14 cellular contexts compared by ENCODE assay signal in genomic region chr13:36357231-36357630, GRCh38. TPM values are rescaled to one million over a fixed set of nuclear protein-coding genes. Genes with fewer than 3 reads are reported as not detected.
"Had no signal": no experiment of that assay in that cellular context is flagged by ENCODE, and none has a peak within 500 bp of the region (broad histone marks: within the 10 kb centered on the region; RNA-seq: fewer than 3 reads in every experiment).

No MANE protein-coding gene starts in this region.

- H3K36me3 Mint-ChIP-seq: activated CD4-positive, alpha-beta memory T cell treated with anti-CD3 and anti-CD28 coated beads for 36 hours had no signal

- H3K27ac Mint-ChIP-seq: activated CD4-positive, alpha-beta memory T cell treated with anti-CD3 and anti-CD28 coated beads for 36 hours; activated CD4-positive, alpha-beta T cell treated with anti-CD3 and anti-CD28 coated beads for 36 hours; activated T-cell treated with anti-CD3 and anti-CD28 coated beads, Interleukin-2, amount 50 U/mL, for 24 hours; stimulated activated naive CD8-positive, alpha-beta T cell treated with anti-CD3 and anti-CD28 coated beads, Interleukin-15, Interleukin-2, amounts not matched to agents 100 ng/mL and 50 ng/mL, for 24 hours; T-helper 17 cell had no signal

- H3K27me3 ChIP-seq: adrenal gland, right lobe of liver, spleen had no signal

- H3K9me3 ChIP-seq: adrenal gland, right lobe of liver, spleen, thoracic aorta had no signal

- H3K4me3 ChIP-seq: adrenal gland, right lobe of liver, spleen, thoracic aorta had no signal

- H3K36me3 ChIP-seq: adrenal gland, right lobe of liver, spleen, thoracic aorta had no signal

- H3K4me3 Mint-ChIP-seq: activated CD4-positive, alpha-beta memory T cell treated with anti-CD3 and anti-CD28 coated beads for 36 hours; activated CD4-positive, alpha-beta T cell treated with anti-CD3 and anti-CD28 coated beads for 36 hours; activated T-cell treated with anti-CD3 and anti-CD28 coated beads, Interleukin-2, amount 50 U/mL, for 24 hours; stimulated activated naive CD8-positive, alpha-beta T cell treated with anti-CD3 and anti-CD28 coated beads, Interleukin-15, Interleukin-2, amounts not matched to agents 100 ng/mL and 50 ng/mL, for 24 hours; T-helper 17 cell had no signal

- H3K27ac ChIP-seq: spleen had no signal

- ATAC-seq: activated CD4-positive, alpha-beta T cell treated with anti-CD3 and anti-CD28 coated beads for 36 hours; left colon; T-helper 17 cell had no signal

- H3K4me1 ChIP-seq: spleen had no signal

- DNase-seq: activated CD4-positive, alpha-beta memory T cell treated with anti-CD3 and anti-CD28 coated beads for 36 hours; activated CD4-positive, alpha-beta T cell treated with anti-CD3 and anti-CD28 coated beads for 36 hours; activated effector memory CD4-positive, alpha-beta T cell treated with Interleukin-2 at 50 U/mL for 16 hours; activated naive CD4-positive, alpha-beta T cell treated with anti-CD3 and anti-CD28 coated beads, Interleukin-2, amount 50 U/mL, for 16 hours; activated T-cell treated with anti-CD3 and anti-CD28 coated beads, Interleukin-2, amount 50 U/mL, for 24 hours; central memory CD4-positive, alpha-beta T cell; effector memory CD4-positive, alpha-beta T cell; left colon; spleen; T-helper 17 cell had no signal

- H3K9me3 Mint-ChIP-seq: activated CD4-positive, alpha-beta memory T cell treated with anti-CD3 and anti-CD28 coated beads for 36 hours; activated T-cell treated with anti-CD3 and anti-CD28 coated beads, Interleukin-2, amount 50 U/mL, for 24 hours; stimulated activated naive CD8-positive, alpha-beta T cell treated with anti-CD3 and anti-CD28 coated beads, Interleukin-15, Interleukin-2, amounts not matched to agents 100 ng/mL and 50 ng/mL, for 24 hours had no signal

- H3K4me1 Mint-ChIP-seq: activated CD4-positive, alpha-beta T cell treated with anti-CD3 and anti-CD28 coated beads for 36 hours; T-helper 17 cell had no signal

RNA-seq across cellular contexts. Expression of gene CCDC169, which starts 59.6 kb away (rescaled TPM):
- total RNA-seq: right lobe of liver, T-helper 17 cell, thoracic aorta had no signal
